ENCODE assay signal across 21 cellular contexts in the genomic region with DNA sequence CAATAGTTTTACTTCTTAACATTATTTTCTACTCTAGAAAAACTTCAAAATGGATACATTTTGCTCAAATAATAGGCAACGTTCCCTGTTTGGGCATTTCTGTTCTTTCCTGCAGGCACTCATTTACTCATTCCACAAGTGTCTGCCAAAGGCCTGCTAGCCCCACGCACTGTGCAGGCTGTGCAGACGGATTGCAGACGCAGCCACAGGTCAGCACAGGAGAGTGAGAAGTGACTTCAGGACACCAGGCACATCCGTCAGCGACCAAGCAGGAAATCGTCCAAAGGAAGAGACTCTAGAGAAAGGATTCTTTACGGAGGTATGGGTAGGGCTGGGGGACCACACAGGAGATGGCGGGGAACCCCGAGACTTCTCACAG.
A peak's percentile ranks its signal among the peaks of the same experiment; 100 is the strongest.
DNase-seq lines count a peak whose midpoint lies in the region; ATAC-seq and TF ChIP-seq lines count a peak whose summit lies in the region.
"Had no signal": no experiment of that assay in that cellular context is flagged by ENCODE, and none has a peak within 500 bp of the region (broad histone marks: within the 10 kb centered on the region; RNA-seq: fewer than 3 reads in every experiment).

No MANE protein-coding gene starts in this region.

- no peak for DNase-seq in activated CD8-positive, alpha-beta T cell treated with anti-CD3 and anti-CD28 coated beads for 36 hours
- no peak for DNase-seq in activated CD8-positive, alpha-beta T cell treated with anti-CD3 and anti-CD28 coated beads, Interleukin-2, amount 10 ng/mL, durations not matched to agents 7 days and 5 days
- DNase-seq in RPMI8226 (peak; percentile 36), NCI-H1930 (lab: John Stamatoyannopoulos, UW) (no peak), substantia nigra (lab: John Stamatoyannopoulos, UW) (no peak), NCI-H1048 (lab: John Stamatoyannopoulos, UW) (no peak)
- DNase-seq in naive thymus-derived CD8-positive, alpha-beta T cell, result no peak
- DNase-seq: activated B cell treated with CpG ODN at 0.5 μM for 24 hours, amniotic stem cell, erythroblast, gastrocnemius medialis, NCI-H1105, NCI-H774, PC-3, spleen had no signal

- H3K27ac Mint-ChIP-seq in activated CD8-positive, alpha-beta T cell treated with anti-CD3 and anti-CD28 coated beads for 36 hours, result no peak overlapping the region
- H3K27ac Mint-ChIP-seq in activated CD8-positive, alpha-beta T cell treated with anti-CD3 and anti-CD28 coated beads, Interleukin-2, amount 10 ng/mL, durations not matched to agents 7 days and 5 days, result no peak overlapping the region
- H3K27ac Mint-ChIP-seq in naive thymus-derived CD8-positive, alpha-beta T cell, result peak overlapping the region in 7 of 10 donors; percentile 6 to 80 (median 52)
- H3K27ac Mint-ChIP-seq: activated B cell treated with CpG ODN at 0.5 μM for 24 hours; activated T-helper 2 cell treated with anti-CD3 and anti-CD28 coated beads, Interferon-gamma antibody, Interleukin-2, Interleukin-4, amounts not matched to agents 10 μg/mL and 5 μg/mL and 100 μg/mL, durations not matched to agents 14 hours and 24 hours and 36 hours had no signal

- TF ChIP-seq CTCF in activated CD8-positive, alpha-beta T cell treated with anti-CD3 and anti-CD28 coated beads for 36 hours (IDR thresholded peaks at IDR 0.05), result no peak

- no peaks in the 10 kb centered on the region for H3K9me3 Mint-ChIP-seq in activated CD8-positive, alpha-beta T cell treated with anti-CD3 and anti-CD28 coated beads for 36 hours
- H3K9me3 Mint-ChIP-seq in activated CD8-positive, alpha-beta T cell treated with anti-CD3 and anti-CD28 coated beads, Interleukin-2, amount 10 ng/mL, durations not matched to agents 7 days and 5 days (ENCODE audit: insufficient read depth), result no peaks in the 10 kb centered on the region
- peaks cover 0 to 5% (median 0%) of the 10 kb centered on the region in 9 donors for H3K9me3 Mint-ChIP-seq in naive thymus-derived CD8-positive, alpha-beta T cell
- H3K9me3 Mint-ChIP-seq: activated T-helper 2 cell treated with anti-CD3 and anti-CD28 coated beads, Interferon-gamma antibody, Interleukin-2, Interleukin-4, amounts not matched to agents 10 μg/mL and 5 μg/mL and 100 μg/mL, durations not matched to agents 14 hours and 24 hours and 36 hours had no signal

- intact Hi-C loops in activated CD8-positive, alpha-beta T cell treated with anti-CD3 and anti-CD28 coated beads for 36 hours (cut with micrococcal nuclease), result no loop called here

- no peaks in the 10 kb centered on the region for H3K36me3 Mint-ChIP-seq in activated CD8-positive, alpha-beta T cell treated with anti-CD3 and anti-CD28 coated beads for 36 hours (ENCODE audit: low read depth)
- no peaks in the 10 kb centered on the region for H3K36me3 Mint-ChIP-seq in activated CD8-positive, alpha-beta T cell treated with anti-CD3 and anti-CD28 coated beads, Interleukin-2, amount 10 ng/mL, durations not matched to agents 7 days and 5 days (ENCODE audit: low read depth)
- peaks cover 0 to 7% (median 0%) of the 10 kb centered on the region in 3 donors for H3K36me3 Mint-ChIP-seq in naive thymus-derived CD8-positive, alpha-beta T cell

- no peak overlapping the region for H3K27ac ChIP-seq in substantia nigra (ENCODE audit: low read depth, low read length, poor library complexity, severe bottlenecking)
- H3K27ac ChIP-seq: cardiac muscle cell, gastrocnemius medialis, spleen, suprapubic skin, vagina had no signal

- POLR2A ChIA-PET in activated CD8-positive, alpha-beta T cell treated with anti-CD3 and anti-CD28 coated beads for 36 hours (lab: Charles Lee), result no interaction called here
- POLR2A ChIA-PET in activated CD8-positive, alpha-beta T cell treated with anti-CD3 and anti-CD28 coated beads, Interleukin-2, amount 10 ng/mL, durations not matched to agents 7 days and 5 days (lab: Charles Lee), result no interaction called here
- POLR2A ChIA-PET in naive thymus-derived CD8-positive, alpha-beta T cell (lab: Charles Lee), result no interaction called here

- ATAC-seq in activated CD8-positive, alpha-beta T cell treated with anti-CD3 and anti-CD28 coated beads for 36 hours, result peak; percentile 35
- ATAC-seq in activated CD8-positive, alpha-beta T cell treated with anti-CD3 and anti-CD28 coated beads, Interleukin-2, amount 10 ng/mL, durations not matched to agents 7 days and 5 days, result no peak
- ATAC-seq in GM18870 (IDR thresholded peaks at IDR 0.05; ENCODE audit: unreplicated experiment), result peak; percentile 9
- ATAC-seq in naive thymus-derived CD8-positive, alpha-beta T cell, result peak in 1 of 2 donors; percentile 9
- ATAC-seq: gastrocnemius medialis, PC-3 had no signal

- no peak overlapping the region for H3K4me3 Mint-ChIP-seq in activated CD8-positive, alpha-beta T cell treated with anti-CD3 and anti-CD28 coated beads for 36 hours
- H3K4me3 Mint-ChIP-seq in activated CD8-positive, alpha-beta T cell treated with anti-CD3 and anti-CD28 coated beads, Interleukin-2, amount 10 ng/mL, durations not matched to agents 7 days and 5 days, result no peak overlapping the region
- H3K4me3 Mint-ChIP-seq in naive thymus-derived CD8-positive, alpha-beta T cell, result peak overlapping the region; percentile 9 to 75 (median 40)
- H3K4me3 Mint-ChIP-seq: activated B cell treated with CpG ODN at 0.5 μM for 24 hours, neural crest cell had no signal

- CTCF ChIA-PET in activated CD8-positive, alpha-beta T cell treated with anti-CD3 and anti-CD28 coated beads for 36 hours (lab: Charles Lee), result no interaction called here
- CTCF ChIA-PET in activated CD8-positive, alpha-beta T cell treated with anti-CD3 and anti-CD28 coated beads, Interleukin-2, amount 10 ng/mL, durations not matched to agents 7 days and 5 days (lab: Charles Lee), result no interaction called here

- H3K27me3 Mint-ChIP-seq in activated CD8-positive, alpha-beta T cell treated with anti-CD3 and anti-CD28 coated beads for 36 hours, result peaks cover 25% of the 10 kb centered on the region
- H3K27me3 Mint-ChIP-seq in activated CD8-positive, alpha-beta T cell treated with anti-CD3 and anti-CD28 coated beads, Interleukin-2, amount 10 ng/mL, durations not matched to agents 7 days and 5 days (ENCODE audit: low read depth), result peaks cover 4% of the 10 kb centered on the region
- H3K27me3 Mint-ChIP-seq in naive thymus-derived CD8-positive, alpha-beta T cell, result peaks cover 3 to 19% (median 11%) of the 10 kb centered on the region in 5 donors

- peaks cover 10% of the 10 kb centered on the region for H3K4me1 Mint-ChIP-seq in activated CD8-positive, alpha-beta T cell treated with anti-CD3 and anti-CD28 coated beads for 36 hours (ENCODE audit: low read depth)
- peaks cover 11% of the 10 kb centered on the region for H3K4me1 Mint-ChIP-seq in activated CD8-positive, alpha-beta T cell treated with anti-CD3 and anti-CD28 coated beads, Interleukin-2, amount 10 ng/mL, durations not matched to agents 7 days and 5 days (ENCODE audit: low read depth)
- peaks cover 10 to 17% (median 15%) of the 10 kb centered on the region in 4 donors for H3K4me1 Mint-ChIP-seq in naive thymus-derived CD8-positive, alpha-beta T cell
- H3K4me1 Mint-ChIP-seq: activated B cell treated with CpG ODN at 0.5 μM for 24 hours had no signal

Comparison
In these comparisons a context has a peak if more than half of its experiments do, and no peak if none do; other contexts are left out.
1. H3K27ac Mint-ChIP-seq: peak in naive thymus-derived CD8-positive, alpha-beta T cell (7 of 10); none in activated CD8-positive, alpha-beta T cell treated with anti-CD3 and anti-CD28 coated beads for 36 hours (single experiment) and activated CD8-positive, alpha-beta T cell treated with anti-CD3 and anti-CD28 coated beads, Interleukin-2, amount 10 ng/mL, durations not matched to agents 7 days and 5 days (single experiment).
2. H3K4me3 Mint-ChIP-seq: peak in naive thymus-derived CD8-positive, alpha-beta T cell (10 of 10); none in activated CD8-positive, alpha-beta T cell treated with anti-CD3 and anti-CD28 coated beads for 36 hours (single experiment) and activated CD8-positive, alpha-beta T cell treated with anti-CD3 and anti-CD28 coated beads, Interleukin-2, amount 10 ng/mL, durations not matched to agents 7 days and 5 days (single experiment).